Comparison of ENCODE assay signal across 8 cellular contexts in genomic region chr19:40147693-40148347, GRCh38. TPM values are rescaled to one million over a fixed set of nuclear protein-coding genes. Genes with fewer than 3 reads are reported as not detected.
DNase-seq lines count a peak whose midpoint lies in the region; ATAC-seq and TF ChIP-seq lines count a peak whose summit lies in the region.

No MANE protein-coding gene starts in this region.

- no peaks in the 10 kb centered on the region for H3K27me3 Mint-ChIP-seq in glutamatergic neuron (ENCODE audit: unreplicated experiment)

- intact Hi-C loops in left lung (cut with DNase I) = no loop called here

- ATAC-seq in left lung (peak; percentile 86), GM19467 (IDR thresholded peaks at IDR 0.05; ENCODE audit: unreplicated experiment) (no peak)

- TF ChIP-seq CTCF in left lung (IDR thresholded peaks at IDR 0.05) (no peak), glutamatergic neuron (IDR thresholded peaks at IDR 0.05; ENCODE audit: partially characterized antibody, unreplicated experiment) (no peak)

- H3K36me3 Mint-ChIP-seq in glutamatergic neuron (ENCODE audit: unreplicated experiment) = no peaks in the 10 kb centered on the region

- no peak overlapping the region for H3K4me3 Mint-ChIP-seq in glutamatergic neuron (ENCODE audit: unreplicated experiment)

- peaks cover 0 to 26% (median 14%) of the 10 kb centered on the region in 11 experiments; a peak in 14 of 22 replicates for H3K9me3 ChIP-seq in BLaER1 treated with 17β-estradiol and CSF1 and Interleukin-3, amounts not matched to agents 10 nM and 100 nM (replicated peaks in 1 of 11)
- H3K9me3 ChIP-seq in left lung = no peaks in the 10 kb centered on the region

- H3K4me1 ChIP-seq in BLaER1 treated with 17β-estradiol and CSF1 and Interleukin-3, amounts not matched to agents 10 nM and 100 nM = peaks cover 59 to 82% (median 70%) of the 10 kb centered on the region in 10 experiments
- peaks cover 6 to 25% of the 10 kb centered on the region in 2 donors for H3K4me1 ChIP-seq in left lung

- peak; percentile 88 to 90 for DNase-seq in Kasumi-1 (lab: John Stamatoyannopoulos, UW)
- DNase-seq in left lung = no peak
- no peak for DNase-seq in glutamatergic neuron
- no peak for DNase-seq in COLO668 (lab: John Stamatoyannopoulos, UW; ENCODE audit: unreplicated experiment)
- DNase-seq in globus pallidus (ENCODE audit: low spot score) = no peak

- peak overlapping the region; percentile 77 to 98 (median 92) for H3K4me2 ChIP-seq in BLaER1 treated with 17β-estradiol and CSF1 and Interleukin-3, amounts not matched to agents 10 nM and 100 nM

- no peaks in the 10 kb centered on the region for H3K36me3 ChIP-seq in BLaER1 treated with 17β-estradiol and CSF1 and Interleukin-3, amounts not matched to agents 10 nM and 100 nM
- no peaks in the 10 kb centered on the region for H3K36me3 ChIP-seq in left lung

- H3K9me3 Mint-ChIP-seq in glutamatergic neuron (ENCODE audit: unreplicated experiment) = no peaks in the 10 kb centered on the region

- H3K27me3 ChIP-seq in BLaER1 treated with 17β-estradiol and CSF1 and Interleukin-3, amounts not matched to agents 10 nM and 100 nM = no peaks in the 10 kb centered on the region
- H3K27me3 ChIP-seq in left lung = peaks cover 0 to 8% of the 10 kb centered on the region in 2 donors

- H3K9ac ChIP-seq in BLaER1 treated with 17β-estradiol and CSF1 and Interleukin-3, amounts not matched to agents 10 nM and 100 nM = peak overlapping the region; percentile 22 to 73 (median 60); a peak in 19 of 22 replicates

- no peaks in the 10 kb centered on the region for H3K4me1 Mint-ChIP-seq in glutamatergic neuron (ENCODE audit: low read depth, unreplicated experiment)

- H3K27ac Mint-ChIP-seq in glutamatergic neuron (ENCODE audit: unreplicated experiment) = no peak overlapping the region

- H3K4me3 ChIP-seq in BLaER1 treated with 17β-estradiol and CSF1 and Interleukin-3, amounts not matched to agents 10 nM and 100 nM = peak overlapping the region in 6 of 10 experiments; percentile 27 to 58 (median 44); a peak in 11 of 20 replicates
- H3K4me3 ChIP-seq in left lung = peak overlapping the region in 1 of 2 donors; percentile 13

- no peaks in the 10 kb centered on the region for H4K20me1 ChIP-seq in BLaER1 treated with 17β-estradiol and CSF1 and Interleukin-3, amounts not matched to agents 10 nM and 100 nM

- H3K27ac ChIP-seq in BLaER1 treated with 17β-estradiol and CSF1 and Interleukin-3, amounts not matched to agents 10 nM and 100 nM = peak overlapping the region; percentile 40 to 86 (median 78); a peak in 21 of 22 replicates
- peak overlapping the region; percentile 30 for H3K27ac ChIP-seq in angular gyrus (ENCODE audit: low read depth, low read length)
- H3K27ac ChIP-seq in left lung = peak overlapping the region; percentile 26 to 41

RNA-seq across cellular contexts. Expression of gene MAP3K10, which starts 43.4 kb away (rescaled TPM):
- total RNA-seq in left lung = 10 to 100 TPM; 14.5 to 16.3 TPM
- total RNA-seq in glutamatergic neuron (ENCODE audit: unreplicated experiment) = 66.9 TPM

RNA-seq across cellular contexts. Expression of gene ZNF780A, which starts 57.1 kb away (rescaled TPM):
- total RNA-seq in left lung (10 to 100 TPM; 20.4 to 21.2 TPM), glutamatergic neuron (ENCODE audit: unreplicated experiment) (20.0 TPM)

Comparison
In these comparisons a context has a peak if more than half of its experiments do, and no peak if none do; other contexts are left out.
1. DNase-seq: peak in Kasumi-1 (2 of 2); none in left lung (0 of 2), glutamatergic neuron (single experiment), COLO668 (single experiment) and globus pallidus (single experiment).
2. Peak in every context shown above with its lines, with median percentiles within 50 percentile points of each other: H3K27ac ChIP-seq.